ENCODE assay signal across 8 cellular contexts in the genomic region with DNA sequence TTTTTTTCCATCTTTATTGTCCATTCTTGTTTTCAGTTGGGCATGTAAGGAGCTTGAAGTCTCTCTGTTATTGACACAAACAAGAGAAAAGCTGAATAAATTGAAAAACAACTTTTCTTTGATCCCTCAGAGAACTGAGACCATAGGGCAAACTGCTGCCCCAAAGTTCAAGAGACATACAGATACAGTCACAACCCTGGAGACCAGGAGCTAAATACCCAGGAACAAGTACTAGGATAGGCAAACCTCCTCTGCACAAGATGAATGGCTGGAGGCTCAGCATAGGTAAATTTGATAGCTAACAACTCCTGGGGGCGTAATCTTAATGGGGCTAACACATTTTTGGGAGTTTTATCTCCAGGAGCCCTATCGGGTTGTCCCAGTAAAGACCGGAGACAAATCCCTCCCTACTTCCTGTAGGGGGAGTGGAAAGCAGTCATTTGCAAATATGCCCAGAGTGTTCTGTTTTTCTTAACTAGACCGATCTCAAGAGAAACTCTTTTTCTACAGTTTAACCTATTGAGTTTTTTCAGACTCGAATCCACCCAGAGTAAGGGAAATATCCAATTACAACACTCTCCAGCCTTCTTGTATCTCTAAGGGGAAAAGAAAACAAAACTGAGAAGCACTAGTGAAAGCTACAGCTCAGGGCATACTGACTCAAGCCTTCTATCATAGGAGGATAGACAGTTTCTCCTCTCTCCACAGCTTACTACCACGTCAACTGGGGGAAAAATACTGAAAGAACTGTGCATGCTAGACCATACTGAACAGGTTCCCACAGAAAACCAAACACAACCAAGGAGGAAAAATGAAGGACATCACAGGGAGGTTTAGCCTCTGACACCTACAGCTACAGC. TPM values are rescaled to one million over a fixed set of nuclear protein-coding genes. Genes with fewer than 3 reads are reported as not detected.
DNase-seq lines count a peak whose midpoint lies in the region; ATAC-seq and TF ChIP-seq lines count a peak whose summit lies in the region.

No MANE protein-coding gene starts in this region.

- POLR2A ChIA-PET in PC-9 (lab: Charles Lee; ENCODE audit: unreplicated experiment) = no interaction called here

- peak overlapping the region; percentile 55 for H3K4me2 ChIP-seq in Karpas-422 (ENCODE audit: low read depth, low read length, poor library complexity, severe bottlenecking)
- no peak overlapping the region for H3K4me2 ChIP-seq in PC-9

- no peak for TF ChIP-seq POLR2A in gastrocnemius medialis (IDR thresholded peaks at IDR 0.05)

- in situ Hi-C loops in gastrocnemius medialis (cut with MboI; ENCODE audit: low sequenced_read_pairs in 4 of 4) = no loop called here

- H3K79me2 ChIP-seq in Karpas-422 (ENCODE audit: low read length) = no peaks in the 10 kb centered on the region
- no peaks in the 10 kb centered on the region for H3K79me2 ChIP-seq in PC-9 (ENCODE audit: low read depth)

- H4K20me1 ChIP-seq in Karpas-422 (ENCODE audit: insufficient read depth, low read depth, low read length) = no peaks in the 10 kb centered on the region
- H4K20me1 ChIP-seq in PC-9 (ENCODE audit: insufficient read depth) = no peaks in the 10 kb centered on the region

- intact Hi-C loops in PC-9 (cut with micrococcal nuclease; ENCODE audit: unreplicated experiment) (no loop called here), gastrocnemius medialis (cut with DNase I; ENCODE audit: low total_unique reads) (no loop called here)

- peak overlapping the region; percentile 73; the same call in 1 of the 2 replicates for H2AFZ ChIP-seq in Karpas-422 (ENCODE audit: low read length)
- no peak overlapping the region for H2AFZ ChIP-seq in PC-9

- CTCF ChIA-PET in PC-9 (lab: Charles Lee) = no interaction called here

- H3K27ac ChIP-seq in Karpas-422 (ENCODE audit: low read length) (no peak overlapping the region), PC-9 (no peak overlapping the region), gastrocnemius medialis (no peak overlapping the region)

- no peak for TF ChIP-seq CTCF in PC-9 (conservative IDR thresholded peaks at IDR 0.05)
- TF ChIP-seq CTCF in gastrocnemius medialis (IDR thresholded peaks at IDR 0.05 in 4 of 5, conservative IDR thresholded peaks at IDR 0.05 in 1 of 5) = no peak

- H3K4me3 ChIP-seq in Karpas-422 (ENCODE audit: low read length) (peak overlapping the region; percentile 52), PC-9 (no peak overlapping the region), gastrocnemius medialis (no peak overlapping the region)

- H3K36me3 ChIP-seq in ES-I3 (ENCODE audit: insufficient read depth, low read length) (no peaks in the 10 kb centered on the region), Karpas-422 (ENCODE audit: insufficient read depth, low read length) (no peaks in the 10 kb centered on the region), PC-9 (ENCODE audit: low read depth) (no peaks in the 10 kb centered on the region), gastrocnemius medialis (no peaks in the 10 kb centered on the region)

- H3F3A ChIP-seq in PC-9 (ENCODE audit: insufficient read depth, low read depth) = no peaks in the 10 kb centered on the region

- H3K27me3 ChIP-seq in Karpas-422 (ENCODE audit: low read length) (no peaks in the 10 kb centered on the region), PC-9 (ENCODE audit: insufficient read depth, low read depth) (no peaks in the 10 kb centered on the region), gastrocnemius medialis (no peaks in the 10 kb centered on the region)

- ATAC-seq in GM21786 (IDR thresholded peaks at IDR 0.05; ENCODE audit: unreplicated experiment) (peak; percentile 72), gastrocnemius medialis (no peak)

- H3K9ac ChIP-seq in ES-I3 (ENCODE audit: low read depth, low read length) (peak overlapping the region; percentile 18; the same call in 1 of the 2 replicates), Karpas-422 (ENCODE audit: low read length) (peak overlapping the region; percentile 32; the same call in 1 of the 2 replicates)

- H3K4me1 ChIP-seq in ES-I3 (ENCODE audit: insufficient read depth, low read length) = peaks cover 2% of the 10 kb centered on the region; the same call in 1 of the 2 replicates
- H3K4me1 ChIP-seq in Karpas-422 (ENCODE audit: low read length) = peaks cover 7% of the 10 kb centered on the region
- no peaks in the 10 kb centered on the region for H3K4me1 ChIP-seq in PC-9 (replicated peaks; ENCODE audit: insufficient read depth)
- H3K4me1 ChIP-seq in gastrocnemius medialis = no peaks in the 10 kb centered on the region

- no TSS peak for BruUV-seq in PC-9 (replicated peaks; lab: Mats Ljungman, UMichigan)

- peak; percentile 47 for DNase-seq in Karpas-422
- peak; percentile 27 for DNase-seq in fibroblast of peridontal ligament (ENCODE audit: extremely low read depth)
- no peak for DNase-seq in PC-9
- DNase-seq in cortex of kidney (lab: John Stamatoyannopoulos, UW) = no peak
- no peak for DNase-seq in gastrocnemius medialis
- DNase-seq in UCSD-AML1 (lab: John Stamatoyannopoulos, UW; ENCODE audit: unreplicated experiment) = no peak

- no peaks in the 10 kb centered on the region for H3K9me2 ChIP-seq in Karpas-422 (replicated peaks; ENCODE audit: insufficient read depth, low read length)
- no peaks in the 10 kb centered on the region for H3K9me2 ChIP-seq in PC-9 (ENCODE audit: insufficient read depth)

- H3K9me3 ChIP-seq in ES-I3 (ENCODE audit: control insufficient read depth, insufficient read depth, low read length) = no peaks in the 10 kb centered on the region; the same call in 1 of the 2 replicates
- no peaks in the 10 kb centered on the region for H3K9me3 ChIP-seq in Karpas-422 (ENCODE audit: low read length)
- no peaks in the 10 kb centered on the region for H3K9me3 ChIP-seq in PC-9 (ENCODE audit: insufficient read depth, low read depth)
- H3K9me3 ChIP-seq in gastrocnemius medialis = no peaks in the 10 kb centered on the region

RNA-seq across cellular contexts. Expression of gene MAGEA8, which starts 23.1 kb away (rescaled TPM):
- not detected in 2 replicates for total RNA-seq in Karpas-422 (2014; rRNA removed; shearing (Covaris generic); ENCODE audit: low replicate concordance)
- total RNA-seq in PC-9 (2021) (not detected in 2 replicates), gastrocnemius medialis (not detected)

RNA-seq across cellular contexts. Expression of gene HSFX4, which starts 25.3 kb away (rescaled TPM):
- total RNA-seq in Karpas-422 (2014; rRNA removed; shearing (Covaris generic); ENCODE audit: low replicate concordance) = not detected in 2 replicates
- total RNA-seq in PC-9 (2021) (not detected in 2 replicates), gastrocnemius medialis (not detected)

RNA-seq across cellular contexts. Expression of gene EOLA2, which starts 34.2 kb away (rescaled TPM):
- 28.2 and 30.3 TPM in 2 replicates for total RNA-seq in Karpas-422 (2014; rRNA removed; shearing (Covaris generic); ENCODE audit: low replicate concordance)
- total RNA-seq in PC-9 (2021) (44.3 and 49.2 TPM in 2 replicates), gastrocnemius medialis (10 to 100 TPM in 3 of 4 donors, 1 to 10 TPM in 1; 7.2 to 17.1 (median 11.0) TPM)

Comparison
In these comparisons a context has a peak if more than half of its experiments do, and no peak if none do; other contexts are left out.
1. DNase-seq: peak in Karpas-422 (single experiment) and fibroblast of peridontal ligament (single experiment); none in PC-9 (0 of 2), cortex of kidney (single experiment), gastrocnemius medialis (0 of 2) and UCSD-AML1 (single experiment).